9 cellular contexts compared by ENCODE assay signal in genomic region chr15:89836255-89837133, GRCh38. TPM values are rescaled to one million over a fixed set of nuclear protein-coding genes. Genes with fewer than 3 reads are reported as not detected.
DNase-seq lines count a peak whose midpoint lies in the region; ATAC-seq and TF ChIP-seq lines count a peak whose summit lies in the region.
"Had no signal": no experiment of that assay in that cellular context is flagged by ENCODE, and none has a peak within 500 bp of the region (broad histone marks: within the 10 kb centered on the region; RNA-seq: fewer than 3 reads in every experiment).

No MANE protein-coding gene starts in this region.

- intact Hi-C loops in activated naive CD4-positive, alpha-beta T cell treated with anti-CD3 and anti-CD28 coated beads for 36 hours (cut with micrococcal nuclease), result no loop called here

- CTCF ChIA-PET in activated naive CD4-positive, alpha-beta T cell treated with anti-CD3 and anti-CD28 coated beads for 36 hours (lab: Charles Lee), result interaction anchor here (2.3 kb wide), 1 partner anchor 38 kb away, joined by 8 read pairs; no protein-coding TSS in a partner anchor

- peak; percentile 96 for DNase-seq in HFFc6
- peak; percentile 47 for DNase-seq in brain pericyte (ENCODE audit: low read depth, low spot score)
- peak; percentile 91 for DNase-seq in kidney glomerular epithelial cell (lab: John Stamatoyannopoulos, UW)
- no peak for DNase-seq in activated CD4-positive, CD25-positive, alpha-beta regulatory T cell treated with anti-CD3 and anti-CD28 coated beads, Interleukin-2, amount 50 U/mL, for 72 hours
- DNase-seq in activated naive CD4-positive, alpha-beta T cell treated with anti-CD3 and anti-CD28 coated beads for 36 hours, result no peak
- DNase-seq: activated CD4-positive, alpha-beta T cell treated with anti-CD3 and anti-CD28 coated beads for 1 hour had no signal

- H3K4me1 Mint-ChIP-seq in HFFc6 (ENCODE audit: low read depth), result peaks cover 49% of the 10 kb centered on the region
- no peaks in the 10 kb centered on the region for H3K4me1 Mint-ChIP-seq in activated naive CD4-positive, alpha-beta T cell treated with anti-CD3 and anti-CD28 coated beads for 36 hours (ENCODE audit: low read depth)

- peak overlapping the region; percentile 96 for H3K27ac Mint-ChIP-seq in HFFc6
- no peak overlapping the region for H3K27ac Mint-ChIP-seq in activated naive CD4-positive, alpha-beta T cell treated with anti-CD3 and anti-CD28 coated beads for 36 hours

- peak overlapping the region; percentile 81 for H3K4me3 Mint-ChIP-seq in HFFc6
- H3K4me3 Mint-ChIP-seq in activated naive CD4-positive, alpha-beta T cell treated with anti-CD3 and anti-CD28 coated beads for 36 hours, result no peak overlapping the region

- H3K27ac ChIP-seq in temporal lobe (ENCODE audit: low read depth, low read length), result peak overlapping the region; percentile 60

- ATAC-seq in HG03432 (IDR thresholded peaks at IDR 0.05; ENCODE audit: unreplicated experiment) (no peak), GM21381 (IDR thresholded peaks at IDR 0.05; ENCODE audit: unreplicated experiment) (no peak)

- H3K36me3 Mint-ChIP-seq in HFFc6 (ENCODE audit: low read depth), result peaks cover 32% of the 10 kb centered on the region
- peaks cover 22% of the 10 kb centered on the region for H3K36me3 Mint-ChIP-seq in activated naive CD4-positive, alpha-beta T cell treated with anti-CD3 and anti-CD28 coated beads for 36 hours (ENCODE audit: low read depth)

- H3K9me3 Mint-ChIP-seq in HFFc6, result no peaks in the 10 kb centered on the region
- H3K9me3 Mint-ChIP-seq in activated naive CD4-positive, alpha-beta T cell treated with anti-CD3 and anti-CD28 coated beads for 36 hours, result no peaks in the 10 kb centered on the region

- TF ChIP-seq CTCF in HFFc6 (IDR thresholded peaks at IDR 0.05), result no peak

- H3K27me3 Mint-ChIP-seq in HFFc6 (ENCODE audit: insufficient read depth), result peaks cover 3% of the 10 kb centered on the region; the same call in 1 of the 2 replicates
- no peaks in the 10 kb centered on the region for H3K27me3 Mint-ChIP-seq in activated naive CD4-positive, alpha-beta T cell treated with anti-CD3 and anti-CD28 coated beads for 36 hours (ENCODE audit: low read depth)

RNA-seq across cellular contexts. Expression of gene ANPEP, which starts 21.8 kb away (rescaled TPM):
- 100 to 1,000 TPM; 502 to 857 (median 524) TPM for total RNA-seq in HFFc6 (2021; fragmentation: NEBNext Ultra II Directional; extraction: Animal tissue kit (Norgen Biotek cat#: 25700))
- 1.5 TPM for total RNA-seq in temporal lobe
- total RNA-seq in activated naive CD4-positive, alpha-beta T cell treated with anti-CD3 and anti-CD28 coated beads for 36 hours, result not detected

RNA-seq across cellular contexts. Expression of gene AP3S2, which starts 57.3 kb away (rescaled TPM):
- total RNA-seq in HFFc6 (2021; fragmentation: NEBNext Ultra II Directional; extraction: Animal tissue kit (Norgen Biotek cat#: 25700)), result 10 to 100 TPM; 30.9 to 37.9 (median 33.4) TPM
- total RNA-seq in temporal lobe, result 34.9 TPM
- total RNA-seq in activated naive CD4-positive, alpha-beta T cell treated with anti-CD3 and anti-CD28 coated beads for 36 hours, result 10 to 100 TPM; 20.2 to 25.2 TPM

Comparison
In these comparisons a context has a peak if more than half of its experiments do, and no peak if none do; other contexts are left out.
1. DNase-seq: peak in HFFc6 (single experiment), brain pericyte (single experiment) and kidney glomerular epithelial cell (single experiment); none in activated CD4-positive, CD25-positive, alpha-beta regulatory T cell treated with anti-CD3 and anti-CD28 coated beads, Interleukin-2, amount 50 U/mL, for 72 hours (single experiment) and activated naive CD4-positive, alpha-beta T cell treated with anti-CD3 and anti-CD28 coated beads for 36 hours (single experiment).
2. RNA of gene ANPEP, which starts 21.8 kb away (total RNA-seq): 502 to 857 TPM in HFFc6; 1.5 TPM in temporal lobe (single experiment) and not detected in activated naive CD4-positive, alpha-beta T cell treated with anti-CD3 and anti-CD28 coated beads for 36 hours; every median in the first group is over 100 times any median in the second.